ENCODE assay signal across 17 cellular contexts in genomic region chr4:8247047-8247930, GRCh38. TPM values are rescaled to one million over a fixed set of nuclear protein-coding genes. Genes with fewer than 3 reads are reported as not detected.
DNase-seq lines count a peak whose midpoint lies in the region; ATAC-seq and TF ChIP-seq lines count a peak whose summit lies in the region.
"Had no signal": no experiment of that assay in that cellular context is flagged by ENCODE, and none has a peak within 500 bp of the region (broad histone marks: within the 10 kb centered on the region; RNA-seq: fewer than 3 reads in every experiment).

No MANE protein-coding gene starts in this region.

- H3K4me1 Mint-ChIP-seq in nephron progenitor cell: peaks cover 46% of the 10 kb centered on the region
- H3K4me1 Mint-ChIP-seq: T-cell had no signal

- intact Hi-C loops in adrenal gland (cut with DNase I): loop anchor here in 1 of 2 donors (10.0 kb wide), 1 partner anchor 348 kb away; the partner anchor contains the start of gene CPZ
- intact Hi-C loops in left cardiac atrium (cut with DNase I): loop anchor here in 1 of 2 donors (10.0 kb wide), 1 partner anchor 348 kb away; the partner anchor contains the start of gene CPZ

- H3K4me3 Mint-ChIP-seq in nephron progenitor cell: no peak overlapping the region
- H3K4me3 Mint-ChIP-seq: GM23338, T-cell had no signal

- peaks cover 18% of the 10 kb centered on the region for H3K27me3 Mint-ChIP-seq in nephron progenitor cell (ENCODE audit: low read depth, poor library complexity)
- H3K27me3 Mint-ChIP-seq: T-cell had no signal

- H3K36me3 Mint-ChIP-seq in nephron progenitor cell (ENCODE audit: low read depth): no peaks in the 10 kb centered on the region
- H3K36me3 Mint-ChIP-seq: T-cell had no signal

- WGBS in adrenal gland, 4 donors: 56 to 74% (median 65%) methylated on average over 3 to 31 of the region's 31 CpGs
- WGBS in upper lobe of left lung, 2 donors: 68 to 85% methylated on average over 6 to 31 of the region's 31 CpGs

- H3K27me3 ChIP-seq in adrenal gland (no peaks in the 10 kb centered on the region), mucosa of stomach (ENCODE audit: control insufficient read depth, insufficient read depth, low read length) (no peaks in the 10 kb centered on the region), upper lobe of left lung (no peaks in the 10 kb centered on the region)
- H3K27me3 ChIP-seq: dorsolateral prefrontal cortex had no signal

- H3K36me3 ChIP-seq in adrenal gland (replicated peaks in 1 of 2): no peaks in the 10 kb centered on the region
- H3K36me3 ChIP-seq in mucosa of stomach (ENCODE audit: control insufficient read depth, insufficient read depth, low read length): no peaks in the 10 kb centered on the region
- H3K36me3 ChIP-seq in upper lobe of left lung: no peaks in the 10 kb centered on the region
- H3K36me3 ChIP-seq: tibial artery had no signal

- H3K4me1 ChIP-seq in adrenal gland (replicated peaks in 1 of 2) (no peaks in the 10 kb centered on the region), mucosa of stomach (ENCODE audit: control insufficient read depth, insufficient read depth, low read length) (peaks cover 26% of the 10 kb centered on the region), upper lobe of left lung (peaks cover 17 to 34% (median 32%) of the 10 kb centered on the region in 4 donors)
- H3K4me1 ChIP-seq: parathyroid adenoma had no signal

- peak; percentile 72 to 83 for ATAC-seq in left cardiac atrium
- peak; percentile 54 to 89 for ATAC-seq in upper lobe of left lung (ENCODE audit: low FRiP score in 2 of 2)
- no peak for ATAC-seq in GM19351 (IDR thresholded peaks at IDR 0.05; ENCODE audit: unreplicated experiment)
- ATAC-seq: GM23338, T-cell had no signal

- H3K9ac ChIP-seq in mucosa of stomach (ENCODE audit: low read length): peak overlapping the region; percentile 46
- H3K9ac ChIP-seq: parathyroid adenoma had no signal

- no peak for TF ChIP-seq EP300 in upper lobe of left lung (IDR thresholded peaks at IDR 0.05)

- H3K4me3 ChIP-seq in adrenal gland (no peak overlapping the region), mucosa of stomach (ENCODE audit: low read length) (no peak overlapping the region), upper lobe of left lung (peak overlapping the region in 1 of 4 donors; percentile 17)
- H3K4me3 ChIP-seq: dorsolateral prefrontal cortex, GM23338, tibial artery had no signal

- H3K9me3 Mint-ChIP-seq in nephron progenitor cell: no peaks in the 10 kb centered on the region
- H3K9me3 Mint-ChIP-seq: GM23338, T-cell had no signal

- DNase-seq in adrenal gland: peak in 6 of 7 donors; percentile 35 to 73 (median 51)
- DNase-seq in left cardiac atrium: peak; percentile 85
- peak in 1 of 2 donors; percentile 71 for DNase-seq in upper lobe of left lung
- no peak for DNase-seq in hippocampal formation (lab: John Stamatoyannopoulos, UW)
- DNase-seq in nephron progenitor cell: no peak
- DNase-seq: activated CD8-positive, alpha-beta memory T cell treated with anti-CD3 and anti-CD28 coated beads for 24 hours; C1 segment of cervical spinal cord; DMS53; dorsolateral prefrontal cortex; NCI-H2029 treated with DMSO at 0.1 percent for 48 hours; NCI-H69; T-cell had no signal

- H3K27ac Mint-ChIP-seq in nephron progenitor cell: no peak overlapping the region
- H3K27ac Mint-ChIP-seq: GM23338, T-cell had no signal

- H3K9me3 ChIP-seq in adrenal gland (replicated peaks in 1 of 3) (no peaks in the 10 kb centered on the region), mucosa of stomach (ENCODE audit: control insufficient read depth, low read length) (no peaks in the 10 kb centered on the region), upper lobe of left lung (no peaks in the 10 kb centered on the region)
- H3K9me3 ChIP-seq: tibial artery had no signal

- TF ChIP-seq CTCF in adrenal gland (IDR thresholded peaks at IDR 0.05) (no peak), upper lobe of left lung (IDR thresholded peaks at IDR 0.05) (no peak), nephron progenitor cell (IDR thresholded peaks at IDR 0.05) (no peak)

- H3K27ac ChIP-seq in adrenal gland (peak overlapping the region in 3 of 5 donors; percentile 11 to 90 (median 75)), upper lobe of left lung (peak overlapping the region; percentile 51 to 90 (median 79))
- H3K27ac ChIP-seq: dorsolateral prefrontal cortex, parathyroid adenoma, tibial artery had no signal

- TF ChIP-seq POLR2A in adrenal gland (IDR thresholded peaks at IDR 0.05) (no peak), upper lobe of left lung (IDR thresholded peaks at IDR 0.05) (no peak)

RNA-seq across cellular contexts. Expression of gene HTRA3, which starts 22.3 kb away (rescaled TPM):
- total RNA-seq in adrenal gland (10 to 100 TPM in 1 of 8 donors, 1 to 10 TPM in 7; 2.3 to 10.6 (median 4.0) TPM), left cardiac atrium (10 to 100 TPM; 48.5 to 78.2 TPM), upper lobe of left lung (10 to 100 TPM in 5 of 6 donors, 1 to 10 TPM in 1; 5.2 to 51.1 (median 19.7) TPM)
- polyA plus RNA-seq in adrenal gland: 10 to 100 TPM in 1 of 3 donors, 1 to 10 TPM in 2; 1.6 to 14.0 (median 4.0) TPM

RNA-seq across cellular contexts. Expression of gene SH3TC1, which starts 48.2 kb away (rescaled TPM):
- total RNA-seq in adrenal gland: 10 to 100 TPM; 17.2 to 58.7 (median 26.3) TPM
- 10 to 100 TPM in 2 of 3 donors, 1 to 10 TPM in 1; 1.5 to 28.0 (median 19.8) TPM for polyA plus RNA-seq in adrenal gland
- 10 to 100 TPM; 11.7 to 30.9 TPM for total RNA-seq in left cardiac atrium
- total RNA-seq in upper lobe of left lung: 100 to 1,000 TPM in 2 of 6 donors, 10 to 100 TPM in 4; 34.1 to 193 (median 81.4) TPM
- polyA plus RNA-seq: GM23338 had no signal

Comparison
In these comparisons a context has a peak if more than half of its experiments do, and no peak if none do; other contexts are left out.
1. DNase-seq: peak in adrenal gland (6 of 7) and left cardiac atrium (single experiment); none in hippocampal formation (0 of 2) and nephron progenitor cell (single experiment).